In genomic region chr14:93010543-93011541, GRCh38 we compare ENCODE assay signal across 1 cellular context.
TF ChIP-seq lines count a peak whose summit lies in the region.

No MANE protein-coding gene starts in this region.

TF ChIP-seq in HepG2, 621 proteins besides CTCF, POLR2A, EP300 and RAD21 (continued from another document):
- TF ChIP-seq RARA (CRISPR knock-in tag; IDR thresholded peaks at IDR 0.05), result peak; percentile 61
- no peak for TF ChIP-seq SRY (CRISPR knock-in tag; IDR thresholded peaks at IDR 0.05)
- TF ChIP-seq HDAC2 (CRISPR knock-in tag; IDR thresholded peaks at IDR 0.05), result 0 out of 2 replicates have a peak, but pooled peaks have one; percentile 10
- no peak for TF ChIP-seq SCMH1 (CRISPR knock-in tag; IDR thresholded peaks at IDR 0.05; ENCODE audit: borderline replicate concordance)
- TF ChIP-seq ZNF747 (CRISPR knock-in tag; IDR thresholded peaks at IDR 0.05; ENCODE audit: borderline replicate concordance), result no peak
- peak; percentile 61; the same call in 1 of the 2 replicates for TF ChIP-seq MEIS2 (CRISPR knock-in tag; IDR thresholded peaks at IDR 0.05)
- TF ChIP-seq TCF7 (IDR thresholded peaks at IDR 0.05; ENCODE audit: low read depth), result peak; percentile 10; the same call in 1 of the 2 replicates
- peak; percentile 81; the same call in 1 of the 2 replicates for TF ChIP-seq TBX2 (CRISPR knock-in tag; IDR thresholded peaks at IDR 0.05; ENCODE audit: borderline replicate concordance)
- TF ChIP-seq SAP130 (CRISPR knock-in tag; IDR thresholded peaks at IDR 0.05; ENCODE audit: low read depth), result peak; percentile 86
- no peak for TF ChIP-seq ZHX2 (IDR thresholded peaks at IDR 0.05; ENCODE audit: low read depth)
- TF ChIP-seq ZHX2 (CRISPR knock-in tag; IDR thresholded peaks at IDR 0.05; ENCODE audit: borderline replicate concordance), result no peak
- TF ChIP-seq EHMT2 (IDR thresholded peaks at IDR 0.05; ENCODE audit: borderline replicate concordance, low read depth, low read length), result no peak
- TF ChIP-seq ZNF382 (CRISPR knock-in tag; IDR thresholded peaks at IDR 0.05; ENCODE audit: borderline replicate concordance), result no peak
- peak; percentile 57 for TF ChIP-seq ZNF18 (CRISPR knock-in tag; IDR thresholded peaks at IDR 0.05; ENCODE audit: insufficient replicate concordance)
- peak; percentile 16; the same call in 1 of the 2 replicates for TF ChIP-seq HOXA3 (CRISPR knock-in tag; IDR thresholded peaks at IDR 0.05)
- 0 out of 2 replicates have a peak, but pooled peaks have one; percentile 31 for TF ChIP-seq HINFP (CRISPR knock-in tag; IDR thresholded peaks at IDR 0.05; ENCODE audit: low read depth)
- 0 out of 2 replicates have a peak, but pooled peaks have one; percentile 28 for TF ChIP-seq BHLHE40 (IDR thresholded peaks at IDR 0.05; ENCODE audit: low read length)
- peak; percentile 43 for TF ChIP-seq ARID5B (CRISPR knock-in tag; IDR thresholded peaks at IDR 0.05)
- peak; percentile 45; the same call in 1 of the 2 replicates for TF ChIP-seq ZFX (CRISPR knock-in tag; IDR thresholded peaks at IDR 0.05; ENCODE audit: low read depth)
